8 cellular contexts compared by ENCODE assay signal in genomic region chr15:70101459-70102113, GRCh38. TPM values are rescaled to one million over a fixed set of nuclear protein-coding genes. Genes with fewer than 3 reads are reported as not detected.
DNase-seq lines count a peak whose midpoint lies in the region; ATAC-seq, FAIRE-seq and TF ChIP-seq lines count a peak whose summit lies in the region.

No MANE protein-coding gene starts in this region.

- FAIRE-seq in GM12878 (lab: Jason Lieb, UNC) (no peak), kidney (lab: Jason Lieb, UNC) (peak; percentile 83), urothelium cell line (lab: Jason Lieb, UNC) (peak; percentile 50)

- TF ChIP-seq POLR2A in GM12878 (IDR thresholded peaks at IDR 0.05; ENCODE audit: low read depth, low read length): no peak

- TF ChIP-seq RAD21 in GM12878 (IDR thresholded peaks at IDR 0.05; ENCODE audit: insufficient read depth, low read depth, low read length): no peak

- H3K79me2 ChIP-seq in GM12878 (ENCODE audit: control insufficient read depth, insufficient read depth, low read length): peaks cover 11% of the 10 kb centered on the region

- no peaks in the 10 kb centered on the region for H3K9me3 Mint-ChIP-seq in activated naive CD8-positive, alpha-beta T cell treated with anti-CD3 and anti-CD28 coated beads, Interleukin-2, amount 50 U/mL, for 24 hours
- H3K9me3 Mint-ChIP-seq in activated naive CD8-positive, alpha-beta T cell treated with anti-CD3 and anti-CD28 coated beads for 36 hours: no peaks in the 10 kb centered on the region

- no peak for TF ChIP-seq EP300 in GM12878 (IDR thresholded peaks at IDR 0.05; ENCODE audit: borderline replicate concordance in 1 of 2, control insufficient read depth in 1 of 2, low read depth in 2 of 2, low read length in 2 of 2)

- intact Hi-C loops in GM12878 (cut with micrococcal nuclease; ENCODE audit: unreplicated experiment) (no loop called here), kidney (cut with DNase I) (no loop called here)

- H3K9ac ChIP-seq in GM12878 (ENCODE audit: control insufficient read depth, insufficient read depth, low read length) (no peak overlapping the region), kidney (ENCODE audit: low read length in 2 of 2) (no peak overlapping the region)

- CTCF ChIA-PET in GM12878 (lab: Yijun Ruan, JAX): interaction anchor here (1.1 to 2.4 kb wide), 2 partner anchors 39 to 168 kb away, joined by 3 to 6 read pairs; no protein-coding TSS in a partner anchor

- BruUV-seq in GM12878 (replicated peaks; lab: Mats Ljungman, UMichigan): no TSS peak

- peaks cover 37% of the 10 kb centered on the region for H3K27me3 Mint-ChIP-seq in activated naive CD8-positive, alpha-beta T cell treated with anti-CD3 and anti-CD28 coated beads, Interleukin-2, amount 50 U/mL, for 24 hours
- peaks cover 22% of the 10 kb centered on the region for H3K27me3 Mint-ChIP-seq in activated naive CD8-positive, alpha-beta T cell treated with anti-CD3 and anti-CD28 coated beads for 36 hours

- H3K36me3 ChIP-seq in GM12878 (ENCODE audit: control insufficient read depth in 2 of 2, insufficient read depth in 2 of 2, low read length in 1 of 2): no peaks in the 10 kb centered on the region
- no peaks in the 10 kb centered on the region for H3K36me3 ChIP-seq in kidney (ENCODE audit: control insufficient read depth in 1 of 2, insufficient read depth in 2 of 2, low read length in 2 of 2)

- RAD21 ChIA-PET in GM12878 (lab: Charles Lee; ENCODE audit: unreplicated experiment): interaction anchor here (0.8 to 4.7 kb wide), 4 partner anchors 10 to 38 kb away, joined by 3 to 34 read pairs (median 4); no protein-coding TSS in a partner anchor

- H3K4me3 Mint-ChIP-seq in activated naive CD8-positive, alpha-beta T cell treated with anti-CD3 and anti-CD28 coated beads, Interleukin-2, amount 50 U/mL, for 24 hours: no peak overlapping the region
- H3K4me3 Mint-ChIP-seq in activated naive CD8-positive, alpha-beta T cell treated with anti-CD3 and anti-CD28 coated beads for 36 hours: no peak overlapping the region

- H3K4me1 Mint-ChIP-seq in activated naive CD8-positive, alpha-beta T cell treated with anti-CD3 and anti-CD28 coated beads, Interleukin-2, amount 50 U/mL, for 24 hours: peaks cover 35% of the 10 kb centered on the region
- H3K4me1 Mint-ChIP-seq in activated naive CD8-positive, alpha-beta T cell treated with anti-CD3 and anti-CD28 coated beads for 36 hours: peaks cover 23% of the 10 kb centered on the region

- H3K9me3 ChIP-seq in GM12878 (replicated peaks; ENCODE audit: control insufficient read depth, insufficient read depth, low read length) (no peaks in the 10 kb centered on the region), kidney (ENCODE audit: control insufficient read depth in 1 of 2, low read length in 2 of 2) (no peaks in the 10 kb centered on the region)

- TF ChIP-seq CTCF in GM12878 (IDR thresholded peaks at IDR 0.05 in 2 of 3, conservative IDR thresholded peaks at IDR 0.05 in 1 of 3; ENCODE audit: control insufficient read depth in 2 of 3, extremely low read depth in 1 of 3, insufficient read depth in 1 of 3, low read depth in 3 of 3, low read length in 3 of 3): no peak
- no peak for TF ChIP-seq CTCF in kidney (IDR thresholded peaks at IDR 0.05; ENCODE audit: borderline replicate concordance, extremely low read depth, insufficient read depth)

- no peak overlapping the region for H3K4me3 ChIP-seq in GM12878
- H3K4me3 ChIP-seq in kidney (ENCODE audit: low read length in 2 of 2): peak overlapping the region; percentile 19 to 46

- no peak overlapping the region for H2AFZ ChIP-seq in GM12878 (ENCODE audit: control insufficient read depth, low read depth, low read length)

- no peaks in the 10 kb centered on the region for H4K20me1 ChIP-seq in GM12878 (ENCODE audit: control insufficient read depth, insufficient read depth)

- WGBS in GM12878 (ENCODE audit: insufficient coverage, insufficient replicate concordance, low lambda C conversion rate, missing lambda C conversion rate): 48% methylated on average over 10 of the region's 12 CpGs

- H3K36me3 Mint-ChIP-seq in activated naive CD8-positive, alpha-beta T cell treated with anti-CD3 and anti-CD28 coated beads, Interleukin-2, amount 50 U/mL, for 24 hours (ENCODE audit: low read depth): no peaks in the 10 kb centered on the region
- peaks cover under 1% of the 10 kb centered on the region for H3K36me3 Mint-ChIP-seq in activated naive CD8-positive, alpha-beta T cell treated with anti-CD3 and anti-CD28 coated beads for 36 hours

- POLR2A ChIA-PET in GM12878 (lab: Charles Lee): interaction anchor here (0.6 to 1.2 kb wide), 4 partner anchors 21 to 413 kb away, joined by 3 to 8 read pairs (median 5); no protein-coding TSS in a partner anchor

- DNase-seq in activated naive CD8-positive, alpha-beta T cell treated with anti-CD3 and anti-CD28 coated beads, Interleukin-2, amount 50 U/mL, for 24 hours: no peak
- no peak for DNase-seq in activated naive CD8-positive, alpha-beta T cell treated with anti-CD3 and anti-CD28 coated beads for 36 hours
- DNase-seq in NCI-H446 treated with DMSO at 0.1 percent for 48 hours (lab: John Stamatoyannopoulos, UW) (peak; percentile 96), GM12878 (ENCODE audit: low read depth, low spot score) (no peak), kidney (no peak), urothelium cell line (ENCODE audit: low spot score) (peak; percentile 95), amniotic stem cell (lab: John Stamatoyannopoulos, UW) (no peak)

- no peak overlapping the region for H3K4me2 ChIP-seq in GM12878 (ENCODE audit: control insufficient read depth, insufficient read depth)

- H3K27ac ChIP-seq in GM12878 (ENCODE audit: control insufficient read depth, insufficient read depth): no peak overlapping the region
- H3K27ac ChIP-seq in kidney (ENCODE audit: low read depth in 2 of 2, low read length in 2 of 2): peak overlapping the region; percentile 45 to 55

- in situ Hi-C loops in GM12878 (cut with MboI): no loop called here

- peaks cover 3 to 14% of the 10 kb centered on the region in 2 experiments; a peak in 3 of 4 replicates for H3K27me3 ChIP-seq in GM12878 (replicated peaks in 1 of 2; ENCODE audit: control insufficient read depth in 2 of 2, insufficient read depth in 2 of 2, low read length in 1 of 2)

- SMC1A ChIA-PET in GM12878 (lab: Charles Lee; ENCODE audit: uncharacterized antibody, unreplicated experiment): interaction anchor here (0.7 to 4.6 kb wide), 10 partner anchors 9 to 377 kb away, joined by 3 to 12 read pairs (median 4); no protein-coding TSS in a partner anchor

- ATAC-seq in activated naive CD8-positive, alpha-beta T cell treated with anti-CD3 and anti-CD28 coated beads, Interleukin-2, amount 50 U/mL, for 24 hours: no peak
- no peak for ATAC-seq in GM12878
- no peak for ATAC-seq in HG02571 (IDR thresholded peaks at IDR 0.05; ENCODE audit: unreplicated experiment)

- H3K4me1 ChIP-seq in GM12878 (ENCODE audit: control insufficient read depth, insufficient read depth, low read length) (peaks cover 24% of the 10 kb centered on the region), kidney (ENCODE audit: control insufficient read depth in 1 of 2, insufficient read depth in 1 of 2, low read depth in 1 of 2, low read length in 2 of 2) (peaks cover 13 to 20% of the 10 kb centered on the region in 2 donors)

- peak overlapping the region; percentile 18 for H3K27ac Mint-ChIP-seq in activated naive CD8-positive, alpha-beta T cell treated with anti-CD3 and anti-CD28 coated beads, Interleukin-2, amount 50 U/mL, for 24 hours
- H3K27ac Mint-ChIP-seq in activated naive CD8-positive, alpha-beta T cell treated with anti-CD3 and anti-CD28 coated beads for 36 hours: no peak overlapping the region

TF ChIP-seq in GM12878, 131 proteins besides CTCF, POLR2A, EP300 and RAD21:
- peak; percentile 82 for TF ChIP-seq ZNF384 (IDR thresholded peaks at IDR 0.05; ENCODE audit: borderline replicate concordance, low read depth, low read length)
- TF ChIP-seq RUNX3 (IDR thresholded peaks at IDR 0.05; ENCODE audit: low read length): no peak
- no peak for TF ChIP-seq STAT1 (conservative IDR thresholded peaks at IDR 0.05)
- TF ChIP-seq SP1 (IDR thresholded peaks at IDR 0.05; ENCODE audit: low read depth, low read length): peak; percentile 55
- TF ChIP-seq RELB (IDR thresholded peaks at IDR 0.05; ENCODE audit: low read depth): no peak

RNA-seq across cellular contexts. Expression of gene TLE3, which starts 3.9 kb away (rescaled TPM):
- 10 to 100 TPM; 70.8 to 71.6 TPM for total RNA-seq in activated naive CD8-positive, alpha-beta T cell treated with anti-CD3 and anti-CD28 coated beads for 36 hours
- 56.1 and 56.3 TPM in 2 replicates for total RNA-seq in GM12878 (2013; cell fraction: nucleolus; rRNA removed)
- total RNA-seq in GM12878 (2014; rRNA removed): 20.3 and 21.9 TPM in 2 replicates
- 8.7 and 9.2 TPM in 2 replicates for total RNA-seq in GM12878 (2014; rRNA removed; fragmentation: Illumina TruSeq; extraction: Trizol)
- total RNA-seq in GM12878 (2021): 56.3 and 65.5 TPM in 2 replicates
- 34.4 TPM for polyA plus RNA-seq in GM12878 (2011; ENCODE audit: low read depth)
- 5.3 and 8.7 TPM in 2 replicates for polyA plus RNA-seq in GM12878 (2011; rRNA removed)
- 12.5 and 15.1 TPM in 2 replicates for polyA plus RNA-seq in GM12878 (2011; cell fraction: cytosol; rRNA removed)
- 58.8 and 68.9 TPM in 2 replicates for polyA plus RNA-seq in GM12878 (2011; cell fraction: nucleus; rRNA removed)
- polyA plus RNA-seq in GM12878 (2012): 27.1 and 45.9 TPM in 2 replicates
- 4.6 and 9.7 TPM in 2 replicates for polyA plus RNA-seq in GM12878 (2014; fragmentation: Illumina TruSeq; extraction: Trizol)
- 1 to 10 TPM; 1.2 to 2.2 TPM for polyA plus RNA-seq in GM12878 (2014; fragmentation: Nextera tagmentation; extraction: Ambion mirVana)
- 23.6 and 28.3 TPM in 2 replicates for polyA plus RNA-seq in GM12878 (2014; rRNA removed)
- 10 to 100 TPM in 1 of 2 experiments, 1 to 10 TPM in 1; 9.6 to 10.0 TPM for polyA plus RNA-seq in GM12878 (2016; fragmentation: Nextera tagmentation; extraction: Ambion mirVana)
- polyA minus RNA-seq in GM12878 (2011; rRNA and poly(A)+ RNA removed): 35.7 and 39.9 TPM in 2 replicates
- polyA minus RNA-seq in GM12878 (2011; cell fraction: cytosol; rRNA and poly(A)+ RNA removed): 14.1 and 25.1 TPM in 2 replicates
- polyA minus RNA-seq in GM12878 (2011; cell fraction: nucleus; rRNA and poly(A)+ RNA removed): 34.3 and 66.5 TPM in 2 replicates
- 71.7 TPM for total RNA-seq in kidney
- 10.3 TPM for polyA plus RNA-seq in kidney (ENCODE audit: insufficient read depth, low read depth, low replicate concordance)

Comparison
In these comparisons a context has a peak if more than half of its experiments do, and no peak if none do; other contexts are left out.
1. DNase-seq: peak in NCI-H446 treated with DMSO at 0.1 percent for 48 hours (single experiment) and urothelium cell line (single experiment); none in activated naive CD8-positive, alpha-beta T cell treated with anti-CD3 and anti-CD28 coated beads, Interleukin-2, amount 50 U/mL, for 24 hours (single experiment), activated naive CD8-positive, alpha-beta T cell treated with anti-CD3 and anti-CD28 coated beads for 36 hours (single experiment), GM12878 (single experiment), kidney (single experiment) and amniotic stem cell (single experiment).